Comparison of ENCODE assay signal across 8 cellular contexts in genomic region chr20:36435799-36436541, GRCh38.
DNase-seq lines count a peak whose midpoint lies in the region.

No MANE protein-coding gene starts in this region.

- DNase-seq in COLO829 (ENCODE audit: low spot score), result peak; percentile 96
- DNase-seq in MV-4-11 (lab: John Stamatoyannopoulos, UW), result peak; percentile 55
- DNase-seq in activated CD4-positive, alpha-beta T cell treated with anti-CD3 and anti-CD28 coated beads for 24 hours (ENCODE audit: low read depth in 2 of 2), result peak; percentile 79 to 83
- DNase-seq in cerebellar cortex (ENCODE audit: low spot score), result peak; percentile 34
- DNase-seq in kidney glomerular epithelial cell (lab: John Stamatoyannopoulos, UW), result peak; percentile 8
- peak; percentile 81 for DNase-seq in stimulated activated CD4-positive, alpha-beta T cell treated with anti-CD3 and anti-CD28 coated beads, Interleukin-2, amount 100 ng/mL, for 4 hours (ENCODE audit: low read depth)
- no peak for DNase-seq in superior temporal gyrus (ENCODE audit: extremely low spot score)
- no peak for DNase-seq in amniotic stem cell (lab: John Stamatoyannopoulos, UW)

Comparison
In these comparisons a context has a peak if more than half of its experiments do, and no peak if none do; other contexts are left out.
1. DNase-seq: peak in COLO829 (single experiment), MV-4-11 (single experiment), activated CD4-positive, alpha-beta T cell treated with anti-CD3 and anti-CD28 coated beads for 24 hours (2 of 2), cerebellar cortex (single experiment), kidney glomerular epithelial cell (single experiment) and stimulated activated CD4-positive, alpha-beta T cell treated with anti-CD3 and anti-CD28 coated beads, Interleukin-2, amount 100 ng/mL, for 4 hours (single experiment); none in superior temporal gyrus (single experiment) and amniotic stem cell (single experiment).